10 cellular contexts compared by ENCODE assay signal in the genomic region with DNA sequence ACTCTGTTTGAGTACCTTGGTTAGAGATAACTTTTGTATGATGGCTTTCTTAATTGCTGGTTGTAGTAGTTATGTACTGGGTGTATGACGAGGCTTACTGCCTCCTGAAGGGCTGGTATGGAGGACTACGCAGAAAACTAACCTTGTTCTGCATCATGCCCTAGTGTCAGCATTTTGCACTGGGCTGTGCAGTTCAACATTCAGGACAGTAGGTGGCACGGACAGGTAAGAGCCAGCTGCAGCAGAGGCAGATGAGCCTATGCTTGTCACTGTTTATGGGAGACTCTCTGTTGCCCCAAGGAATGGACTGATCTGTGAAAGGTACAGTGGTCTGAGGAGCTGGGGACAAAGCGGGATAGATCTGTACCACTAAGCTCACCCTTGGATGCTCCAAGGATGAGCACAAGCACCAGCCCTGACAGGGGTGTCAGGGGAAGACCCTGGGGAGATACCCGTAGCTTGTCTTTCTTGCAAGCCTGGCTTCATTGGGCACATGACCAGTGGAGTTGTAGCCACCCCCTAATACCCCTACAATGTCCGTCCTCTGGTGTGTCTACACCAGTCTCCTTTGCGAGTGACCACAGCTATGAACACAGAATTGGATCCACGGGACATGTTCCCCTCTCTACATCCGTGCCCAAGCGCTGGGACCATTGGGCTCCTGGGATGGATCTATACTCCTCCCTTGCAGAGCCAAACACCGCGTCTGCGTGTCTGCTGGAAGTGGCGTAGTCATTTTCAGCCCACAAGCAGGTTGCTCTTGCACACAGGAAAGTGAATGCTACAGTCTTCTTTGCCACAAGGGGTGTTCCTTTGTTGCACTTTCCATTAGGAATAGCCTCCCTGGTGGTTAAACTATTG. TPM values are rescaled to one million over a fixed set of nuclear protein-coding genes. Genes with fewer than 3 reads are reported as not detected.
A peak's percentile ranks its signal among the peaks of the same experiment; 100 is the strongest.
DNase-seq lines count a peak whose midpoint lies in the region; ATAC-seq and TF ChIP-seq lines count a peak whose summit lies in the region.
"Had no signal": no experiment of that assay in that cellular context is flagged by ENCODE, and none has a peak within 500 bp of the region (broad histone marks: within the 10 kb centered on the region; RNA-seq: fewer than 3 reads in every experiment).

No MANE protein-coding gene starts in this region.

- H4K20me1 ChIP-seq in OCI-LY1 (ENCODE audit: insufficient read depth, low read length), result no peaks in the 10 kb centered on the region

- H3K4me1 Mint-ChIP-seq in activated naive CD8-positive, alpha-beta T cell treated with anti-CD3 and anti-CD28 coated beads for 36 hours, result no peaks in the 10 kb centered on the region
- H3K4me1 Mint-ChIP-seq: memory B cell had no signal

- no peak overlapping the region for H2AFZ ChIP-seq in OCI-LY1 (ENCODE audit: low read length)

- H3K36me3 ChIP-seq in left ventricle myocardium inferior (no peaks in the 10 kb centered on the region), right atrium auricular region (no peaks in the 10 kb centered on the region), OCI-LY1 (ENCODE audit: insufficient read depth, low read length) (no peaks in the 10 kb centered on the region)
- H3K36me3 ChIP-seq: HAP-1 had no signal

- no peaks in the 10 kb centered on the region for H3K9me3 ChIP-seq in left ventricle myocardium inferior (replicated peaks)
- no peaks in the 10 kb centered on the region for H3K9me3 ChIP-seq in right atrium auricular region
- H3K9me3 ChIP-seq in OCI-LY1 (ENCODE audit: low read length), result no peaks in the 10 kb centered on the region
- H3K9me3 ChIP-seq: HAP-1 had no signal

- H3K27me3 ChIP-seq in left ventricle myocardium inferior (ENCODE audit: low read depth) (no peaks in the 10 kb centered on the region), right atrium auricular region (no peaks in the 10 kb centered on the region), OCI-LY1 (ENCODE audit: insufficient read depth, low read length) (no peaks in the 10 kb centered on the region)

- H3K4me2 ChIP-seq in OCI-LY1 (ENCODE audit: low read length), result no peak overlapping the region

- intact Hi-C loops in left ventricle myocardium inferior (cut with micrococcal nuclease), result no loop called here

- no peaks in the 10 kb centered on the region for H3K27me3 Mint-ChIP-seq in activated naive CD8-positive, alpha-beta T cell treated with anti-CD3 and anti-CD28 coated beads for 36 hours

- no peak overlapping the region for H3K27ac ChIP-seq in left ventricle myocardium inferior (replicated peaks)
- no peak overlapping the region for H3K27ac ChIP-seq in right atrium auricular region
- no peak overlapping the region for H3K27ac ChIP-seq in OCI-LY1 (ENCODE audit: low read depth, low read length, poor library complexity, severe bottlenecking)

- H3K27ac Mint-ChIP-seq in activated naive CD8-positive, alpha-beta T cell treated with anti-CD3 and anti-CD28 coated beads for 36 hours, result no peak overlapping the region
- H3K27ac Mint-ChIP-seq: memory B cell had no signal

- no peaks in the 10 kb centered on the region for H3K36me3 Mint-ChIP-seq in activated naive CD8-positive, alpha-beta T cell treated with anti-CD3 and anti-CD28 coated beads for 36 hours
- H3K36me3 Mint-ChIP-seq: memory B cell had no signal

- no peaks in the 10 kb centered on the region for H3K9me3 Mint-ChIP-seq in activated naive CD8-positive, alpha-beta T cell treated with anti-CD3 and anti-CD28 coated beads for 36 hours
- H3K9me3 Mint-ChIP-seq: memory B cell had no signal

- H3K4me3 ChIP-seq in left ventricle myocardium inferior (no peak overlapping the region), right atrium auricular region (no peak overlapping the region), OCI-LY1 (ENCODE audit: low read depth, low read length, poor library complexity, severe bottlenecking) (no peak overlapping the region)
- H3K4me3 ChIP-seq: HAP-1 had no signal

- no peaks in the 10 kb centered on the region for H3K79me2 ChIP-seq in OCI-LY1 (ENCODE audit: insufficient read depth, low read length)

- no peak for DNase-seq in left ventricle myocardium inferior
- DNase-seq in right atrium auricular region (ENCODE audit: low spot score), result no peak
- DNase-seq in HPDE6-E6E7 (ENCODE audit: extremely low spot score), result peak; percentile 52
- peak; percentile 20 for DNase-seq in activated naive CD8-positive, alpha-beta T cell treated with anti-CD3 and anti-CD28 coated beads for 36 hours
- peak; percentile 80 for DNase-seq in left kidney (ENCODE audit: low read depth, low spot score)
- no peak for DNase-seq in globus pallidus (ENCODE audit: low spot score)

- H3F3A ChIP-seq in OCI-LY1 (ENCODE audit: insufficient read depth, low read length), result no peaks in the 10 kb centered on the region

- no peak overlapping the region for H3K4me3 Mint-ChIP-seq in activated naive CD8-positive, alpha-beta T cell treated with anti-CD3 and anti-CD28 coated beads for 36 hours
- H3K4me3 Mint-ChIP-seq: memory B cell had no signal

- no peaks in the 10 kb centered on the region for H3K9me2 ChIP-seq in OCI-LY1 (ENCODE audit: low read depth, low read length)

- peak; percentile 40 for TF ChIP-seq CTCF in left ventricle myocardium inferior (IDR thresholded peaks at IDR 0.05; ENCODE audit: borderline replicate concordance)
- peak in 1 of 2 donors; percentile 48 for TF ChIP-seq CTCF in right atrium auricular region (IDR thresholded peaks at IDR 0.05)
- TF ChIP-seq CTCF in OCI-LY1 (IDR thresholded peaks at IDR 0.05; ENCODE audit: low read length), result peak; percentile 76

- no peaks in the 10 kb centered on the region for H3K4me1 ChIP-seq in left ventricle myocardium inferior
- no peaks in the 10 kb centered on the region for H3K4me1 ChIP-seq in right atrium auricular region
- H3K4me1 ChIP-seq in OCI-LY1 (ENCODE audit: insufficient read depth, low read length, severe bottlenecking), result no peaks in the 10 kb centered on the region
- H3K4me1 ChIP-seq: HAP-1 had no signal

- ATAC-seq in GM21576 (IDR thresholded peaks at IDR 0.05; ENCODE audit: unreplicated experiment), result peak; percentile 99

- H3K9ac ChIP-seq in OCI-LY1 (ENCODE audit: low read length), result no peak overlapping the region

RNA-seq across cellular contexts. Expression of a gene that starts 51.1 kb away (rescaled TPM):
- total RNA-seq in left ventricle myocardium inferior (not detected), right atrium auricular region (under 1 TPM in 1 of 2 donors, not detected in 1; 0.20 TPM)
- total RNA-seq in activated naive CD8-positive, alpha-beta T cell treated with anti-CD3 and anti-CD28 coated beads for 36 hours, result not detected

Comparison
In these comparisons a context has a peak if more than half of its experiments do, and no peak if none do; other contexts are left out.
1. DNase-seq: peak in HPDE6-E6E7 (single experiment), activated naive CD8-positive, alpha-beta T cell treated with anti-CD3 and anti-CD28 coated beads for 36 hours (single experiment) and left kidney (single experiment); none in left ventricle myocardium inferior (single experiment), right atrium auricular region (single experiment) and globus pallidus (single experiment).